13 cellular contexts compared by ENCODE assay signal in genomic region chr17:73064084-73064938, GRCh38. TPM values are rescaled to one million over a fixed set of nuclear protein-coding genes. Genes with fewer than 3 reads are reported as not detected.
A peak's percentile ranks its signal among the peaks of the same experiment; 100 is the strongest.
DNase-seq lines count a peak whose midpoint lies in the region; ATAC-seq, FAIRE-seq and TF ChIP-seq lines count a peak whose summit lies in the region.
"Had no signal": no experiment of that assay in that cellular context is flagged by ENCODE, and none has a peak within 500 bp of the region (broad histone marks: within the 10 kb centered on the region; RNA-seq: fewer than 3 reads in every experiment).

No MANE protein-coding gene starts in this region.

- H3K27me3 ChIP-seq in psoas muscle (ENCODE audit: insufficient read depth in 3 of 3, low read length in 2 of 3), result no peaks in the 10 kb centered on the region

- no peak for FAIRE-seq in GM12892 (lab: Jason Lieb, UNC)
- FAIRE-seq: HepG2 had no signal

- peak; percentile 21 for DNase-seq in G401 (ENCODE audit: low spot score)
- DNase-seq in NCI-H524 (lab: John Stamatoyannopoulos, UW), result peak; percentile 98 to 99
- peak; percentile 47 for DNase-seq in coronary artery (ENCODE audit: low spot score)
- peak in 1 of 2 donors; percentile 22 for DNase-seq in psoas muscle
- DNase-seq in GM12892 (ENCODE audit: insufficient read length), result no peak
- no peak for DNase-seq in NCI-H128 (lab: John Stamatoyannopoulos, UW; ENCODE audit: unreplicated experiment)
- DNase-seq: activated naive CD8-positive, alpha-beta T cell treated with anti-CD3 and anti-CD28 coated beads, Interleukin-2, amount 10 ng/mL, durations not matched to agents 7 days and 5 days; DMS53 had no signal

- ATAC-seq in psoas muscle, result peak in 1 of 4 donors; percentile 59
- ATAC-seq in HG03135 (IDR thresholded peaks at IDR 0.05; ENCODE audit: unreplicated experiment), result no peak
- no peak for ATAC-seq in GM18511 (IDR thresholded peaks at IDR 0.05; ENCODE audit: unreplicated experiment)
- ATAC-seq: activated CD4-positive, CD25-positive, alpha-beta regulatory T cell treated with anti-CD3 and anti-CD28 coated beads, Interleukin-2, amount 50 U/mL, for 24 hours; HepG2; stimulated activated effector memory CD8-positive, alpha-beta T cell treated with anti-CD3 and anti-CD28 coated beads, Interleukin-12 subunit alpha, Interleukin-12 subunit beta, amount 100 ng/mL, for 72 hours had no signal

- intact Hi-C loops in psoas muscle (cut with DNase I), result no loop called here

- peak overlapping the region; percentile 21 to 35 for H3K27ac ChIP-seq in coronary artery
- peak overlapping the region; percentile 43 for H3K27ac ChIP-seq in psoas muscle

- TF ChIP-seq POLR2A in GM12892 (IDR thresholded peaks at IDR 0.05; ENCODE audit: low read depth, low read length), result no peak

- H3K9me3 ChIP-seq in psoas muscle, result no peaks in the 10 kb centered on the region

- WGBS in psoas muscle, 3 donors, result 27 to 62% (median 43%) methylated on average over 6 of the region's 6 CpGs

- TF ChIP-seq CTCF in coronary artery (IDR thresholded peaks at IDR 0.05) (no peak), psoas muscle (IDR thresholded peaks at IDR 0.05) (no peak)

- H3K36me3 ChIP-seq in psoas muscle (ENCODE audit: insufficient read depth in 1 of 2, low read depth in 1 of 2), result no peaks in the 10 kb centered on the region

- H3K4me3 ChIP-seq in coronary artery (no peak overlapping the region), psoas muscle (no peak overlapping the region)

- in situ Hi-C loops in G401 (cut with HindIII; ENCODE audit: low sequenced_read_pairs), result no loop called here

- H3K4me1 ChIP-seq in psoas muscle, result peaks cover 39% of the 10 kb centered on the region

RNA-seq across cellular contexts. Expression of gene SLC39A11, which starts 28.2 kb away (rescaled TPM):
- 4.1 and 8.7 TPM in 2 replicates for total RNA-seq in G401 (2014; rRNA removed; shearing (Covaris generic))
- total RNA-seq in psoas muscle, result 1 to 10 TPM; 7.3 to 9.7 (median 8.6) TPM
- 1 to 10 TPM; 1.6 to 8.3 (median 2.6) TPM for polyA plus RNA-seq in psoas muscle
- polyA plus RNA-seq in GM12892 (2012; ENCODE audit: missing spikeins), result 11.5 TPM

Comparison
In these comparisons a context has a peak if more than half of its experiments do, and no peak if none do; other contexts are left out.
1. DNase-seq: peak in G401 (single experiment), NCI-H524 (2 of 2) and coronary artery (single experiment); none in GM12892 (single experiment) and NCI-H128 (single experiment).